ENCODE assay signal across 18 cellular contexts in genomic region chr9:90943341-90943740, GRCh38.
DNase-seq lines count a peak whose midpoint lies in the region; ATAC-seq and TF ChIP-seq lines count a peak whose summit lies in the region.
"Had no signal": no experiment of that assay in that cellular context is flagged by ENCODE, and none has a peak within 500 bp of the region (broad histone marks: within the 10 kb centered on the region; RNA-seq: fewer than 3 reads in every experiment).

No MANE protein-coding gene starts in this region.

- H3K9me3 ChIP-seq in HEK293 (ENCODE audit: control insufficient read depth, insufficient read depth, low read depth, low read length) (no peaks in the 10 kb centered on the region), adipocyte (ENCODE audit: control insufficient read depth, low read length) (peaks cover 13% of the 10 kb centered on the region), thyroid gland (no peaks in the 10 kb centered on the region)
- H3K9me3 ChIP-seq: BE2C had no signal

- 82 to 91% methylated on average over 7 of the region's 7 CpGs for WGBS in thyroid gland, 2 donors

- no peaks in the 10 kb centered on the region for H3K36me3 ChIP-seq in HEK293 (ENCODE audit: control insufficient read depth in 2 of 2, insufficient read depth in 1 of 2, low read length in 2 of 2)
- no peaks in the 10 kb centered on the region for H3K36me3 ChIP-seq in adipocyte (ENCODE audit: control insufficient read depth, insufficient read depth, low read length, severe bottlenecking)
- H3K36me3 ChIP-seq in thyroid gland = no peaks in the 10 kb centered on the region
- H3K36me3 ChIP-seq: BE2C, heart right ventricle had no signal

- intact Hi-C loops in thyroid gland (cut with DNase I) = no loop called here

- no peak overlapping the region for H3K27ac ChIP-seq in HEK293 (ENCODE audit: extremely low read depth, low read depth, low read length)
- H3K27ac ChIP-seq in foreskin keratinocyte = peak overlapping the region; percentile 98
- no peak overlapping the region for H3K27ac ChIP-seq in thyroid gland
- H3K27ac ChIP-seq: heart right ventricle, HL-60 had no signal

- TF ChIP-seq POLR2A in thyroid gland (IDR thresholded peaks at IDR 0.05) = no peak

- H3K4me3 ChIP-seq in HEK293 (ENCODE audit: low read depth, low read length) = no peak overlapping the region
- no peak overlapping the region for H3K4me3 ChIP-seq in adipocyte (ENCODE audit: low read length)
- no peak overlapping the region for H3K4me3 ChIP-seq in thyroid gland (replicated peaks in 1 of 3)
- H3K4me3 ChIP-seq: heart right ventricle had no signal

- TF ChIP-seq CTCF in HEK293 (tag by site-specific recombination; IDR thresholded peaks at IDR 0.05) (no peak), foreskin keratinocyte (conservative IDR thresholded peaks at IDR 0.05) (no peak), GM13977 (IDR thresholded peaks at IDR 0.05; ENCODE audit: extremely low read depth, insufficient read depth, missing control alignments) (no peak), thyroid gland (IDR thresholded peaks at IDR 0.05) (no peak)

- POLR2A ChIA-PET in HEK293 (lab: Yijun Ruan, JAX) = no interaction called here

- CTCF ChIA-PET in HEK293 (lab: Yijun Ruan, JAX) = interaction anchor here (0.9 kb wide), 2 partner anchors 28 to 92 kb away, joined by 4 to 5 read pairs; no protein-coding TSS in a partner anchor

- in situ Hi-C loops in GM13977 (cut with MboI; ENCODE audit: low pct_unique_long_range_greater_than_20kb, low sequenced_read_pairs, unreplicated experiment) = no loop called here

- H3K9ac ChIP-seq in adipocyte (ENCODE audit: low read length) = no peak overlapping the region

- no peaks in the 10 kb centered on the region for H3K27me3 ChIP-seq in adipocyte (replicated peaks; ENCODE audit: control insufficient read depth, insufficient read depth, low read length)
- no peaks in the 10 kb centered on the region for H3K27me3 ChIP-seq in foreskin keratinocyte
- H3K27me3 ChIP-seq in thyroid gland = no peaks in the 10 kb centered on the region
- H3K27me3 ChIP-seq: BE2C had no signal

- peak; percentile 63 for ATAC-seq in foreskin keratinocyte
- no peak for ATAC-seq in left lobe of liver
- ATAC-seq: heart right ventricle, Panc1 had no signal

- DNase-seq in COLO668 (lab: John Stamatoyannopoulos, UW; ENCODE audit: unreplicated experiment) = peak; percentile 10
- peak; percentile 29 for DNase-seq in adipocyte (ENCODE audit: low read depth)
- peak in 1 of 2 donors; percentile 72 for DNase-seq in foreskin keratinocyte
- no peak for DNase-seq in GM13977 (ENCODE audit: low spot score)
- DNase-seq in left lobe of liver (ENCODE audit: low spot score) = no peak
- no peak for DNase-seq in thyroid gland
- DNase-seq in hepatic stellate cell (ENCODE audit: low spot score) = no peak
- DNase-seq: activated B cell treated with CpG ODN at 0.5 μM for 24 hours; activated CD8-positive, alpha-beta memory T cell treated with anti-CD3 and anti-CD28 coated beads, Interleukin-2, amount 50 U/mL, for 48 hours; BE2C; H7; heart right ventricle; Karpas-422; stimulated activated naive B cell treated with anti-CD40 and anti-IgM and Interleukin-4, amounts not matched to agents 10 μg/mL and 1 μg/mL and 100 μg/mL, for 72 hours; SW 1271 had no signal

- H3K4me1 ChIP-seq in HEK293 (ENCODE audit: control insufficient read depth, insufficient read depth, low read length) (no peaks in the 10 kb centered on the region), adipocyte (ENCODE audit: control insufficient read depth, insufficient read depth, low read length) (no peaks in the 10 kb centered on the region), foreskin keratinocyte (peaks cover 20% of the 10 kb centered on the region), thyroid gland (no peaks in the 10 kb centered on the region)
- H3K4me1 ChIP-seq: heart right ventricle had no signal

TF ChIP-seq in HEK293, 187 proteins besides CTCF, POLR2A, EP300 and RAD21:
- TF ChIP-seq ZFHX2 (tag by site-specific recombination; conservative IDR thresholded peaks at IDR 0.05) (peak; percentile 48), EGR2 (tag by site-specific recombination; IDR thresholded peaks at IDR 0.05; ENCODE audit: low read depth) (0 out of 2 replicates have a peak, but pooled peaks have one; percentile 31), YY2 (tag by site-specific recombination; IDR thresholded peaks at IDR 0.05) (no peak)

Comparison
In these comparisons a context has a peak if more than half of its experiments do, and no peak if none do; other contexts are left out.
1. DNase-seq: peak in COLO668 (single experiment) and adipocyte (single experiment); none in GM13977 (single experiment), left lobe of liver (single experiment), thyroid gland (0 of 2) and hepatic stellate cell (single experiment).